ENCODE assay signal across 1 cellular context in the genomic region with DNA sequence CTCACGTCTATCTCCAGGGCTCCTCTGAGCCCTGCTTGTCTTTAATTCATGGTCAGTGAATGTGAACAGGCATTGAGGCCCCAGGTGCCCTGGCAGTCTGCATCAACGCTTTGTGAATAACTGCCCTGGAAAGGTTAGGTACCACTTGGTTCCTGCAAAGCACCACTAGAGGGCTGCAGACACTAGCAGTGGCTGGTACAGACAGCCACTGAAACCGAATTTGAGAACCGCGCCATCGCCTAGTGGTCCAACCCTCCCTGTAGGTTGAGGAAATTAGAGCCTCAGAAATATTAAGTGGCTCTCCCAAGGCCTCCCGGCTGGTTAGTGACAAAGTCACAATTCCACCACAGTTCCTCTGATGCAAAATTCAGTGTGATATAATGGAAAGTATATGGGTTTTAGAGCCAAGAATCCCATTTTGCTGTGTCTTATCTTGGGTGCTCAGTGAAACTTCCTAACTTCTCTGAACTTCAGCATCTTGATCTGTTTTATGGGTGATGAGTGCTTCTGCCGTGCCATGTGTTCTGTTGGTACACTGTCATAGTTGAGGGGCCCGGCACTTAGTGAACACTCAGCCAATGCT.
TF ChIP-seq lines count a peak whose summit lies in the region.

No MANE protein-coding gene starts in this region.

TF ChIP-seq in IMR-90, 13 proteins besides CTCF, POLR2A, EP300 and RAD21 (continued from another document):
- TF ChIP-seq SMC3 (IDR thresholded peaks at IDR 0.05; ENCODE audit: low read depth, low read length) = peak; percentile 94
